ENCODE assay signal across 32 cellular contexts in the genomic region with DNA sequence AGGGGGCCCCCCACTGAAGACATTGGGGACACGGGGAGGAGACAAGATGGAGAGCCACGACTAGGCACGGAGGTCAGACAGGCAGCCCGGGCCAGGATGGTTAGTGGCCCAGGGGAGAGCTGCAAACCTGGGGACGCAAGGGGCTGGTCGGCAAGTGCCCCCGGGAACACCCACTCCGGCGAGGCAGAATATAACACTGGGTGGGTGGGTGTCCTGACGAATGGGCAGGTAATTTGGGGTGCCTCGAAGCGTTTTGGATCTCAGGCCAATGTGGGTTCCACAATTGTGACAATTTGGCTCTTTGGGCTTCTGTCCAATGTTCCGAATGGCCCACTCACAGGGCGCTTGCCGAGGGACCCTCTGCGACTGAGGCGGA. TPM values are rescaled to one million over a fixed set of nuclear protein-coding genes. Genes with fewer than 3 reads are reported as not detected.
"Had no signal": no experiment of that assay in that cellular context is flagged by ENCODE, and none has a peak within 500 bp of the region (broad histone marks: within the 10 kb centered on the region; RNA-seq: fewer than 3 reads in every experiment).

No MANE protein-coding gene starts in this region.

- ATAC-seq: activated CD8-positive, alpha-beta T cell treated with anti-CD3 and anti-CD28 coated beads for 36 hours; natural killer cell; stimulated activated naive B cell treated with anti-CD40 and anti-IgM and Interleukin-4, amounts not matched to agents 10 μg/mL and 1 μg/mL and 100 μg/mL, for 72 hours; T-cell; upper lobe of right lung had no signal

- H3K27ac ChIP-seq: brain microvascular endothelial cell, ovary, prostate gland, stomach, thyroid gland, upper lobe of right lung had no signal

- H3K4me3 Mint-ChIP-seq: activated B cell treated with CpG ODN at 0.5 μM for 24 hours; activated CD8-positive, alpha-beta T cell treated with anti-CD3 and anti-CD28 coated beads for 36 hours; activated naive CD8-positive, alpha-beta T cell; immature natural killer cell; memory B cell; natural killer cell; stimulated activated naive B cell treated with anti-CD40 and anti-IgM and Interleukin-4, amounts not matched to agents 10 μg/mL and 1 μg/mL and 100 μg/mL, for 72 hours; T-cell; T-helper 2 cell treated with Interferon-gamma antibody and Interleukin-4, amounts not matched to agents 5 μg/mL and 100 μg/mL, for 36 hours had no signal

- H3K36me3 ChIP-seq: brain microvascular endothelial cell, ovary, prostate gland, stomach, thyroid gland, upper lobe of right lung had no signal

- H3K36me3 Mint-ChIP-seq: activated naive CD8-positive, alpha-beta T cell; immature natural killer cell; natural killer cell; stimulated activated naive B cell treated with anti-CD40 and anti-IgM and Interleukin-4, amounts not matched to agents 10 μg/mL and 1 μg/mL and 100 μg/mL, for 72 hours; T-cell had no signal

- H3K9me3 ChIP-seq: ovary, prostate gland, stomach, thyroid gland, upper lobe of right lung had no signal

- H3K27me3 ChIP-seq: ovary, thyroid gland had no signal

- H3K9me3 Mint-ChIP-seq: activated CD8-positive, alpha-beta T cell treated with anti-CD3 and anti-CD28 coated beads for 36 hours; T-cell had no signal

- H3K4me3 ChIP-seq: ovary, prostate gland, stomach, thyroid gland, upper lobe of right lung had no signal

- DNase-seq: activated B cell treated with CpG ODN at 0.5 μM for 24 hours; activated CD4-positive, alpha-beta T cell treated with anti-CD3 and anti-CD28 coated beads, Interleukin-2, amount 50 U/mL, for 1 hour; activated CD8-positive, alpha-beta T cell treated with anti-CD3 and anti-CD28 coated beads for 36 hours; activated effector memory CD4-positive, alpha-beta T cell treated with Interleukin-2 at 50 U/mL for 16 hours; activated naive CD4-positive, alpha-beta T cell treated with Interleukin-2 at 50 U/mL for 16 hours; brain microvascular endothelial cell; cortex of kidney; head of caudate nucleus; hypothalamus; immature natural killer cell; natural killer cell; retina; stimulated activated CD4-positive, alpha-beta T cell treated with anti-CD3 and anti-CD28 coated beads, Interleukin-15, amount 100 ng/mL, for 24 hours; stimulated activated CD4-positive, alpha-beta T cell treated with anti-CD3 and anti-CD28 coated beads, Interleukin-2, amount 100 ng/mL, for 24 hours; stimulated activated naive B cell treated with anti-CD40 and anti-IgM and Interleukin-4, amounts not matched to agents 10 μg/mL and 1 μg/mL and 100 μg/mL, for 72 hours; stomach; T-cell; thyroid gland; upper lobe of right lung had no signal

- H3K4me1 Mint-ChIP-seq: activated B cell treated with CpG ODN at 0.5 μM for 24 hours, immature natural killer cell, natural killer cell had no signal

- H3K27ac Mint-ChIP-seq: activated B cell treated with CpG ODN at 0.5 μM for 24 hours; activated CD8-positive, alpha-beta T cell treated with anti-CD3 and anti-CD28 coated beads for 36 hours; activated naive CD8-positive, alpha-beta T cell; immature natural killer cell; memory B cell; natural killer cell; stimulated activated naive B cell treated with anti-CD40 and anti-IgM and Interleukin-4, amounts not matched to agents 10 μg/mL and 1 μg/mL and 100 μg/mL, for 72 hours; T-cell; T-helper 2 cell treated with Interferon-gamma antibody and Interleukin-4, amounts not matched to agents 5 μg/mL and 100 μg/mL, for 36 hours had no signal

- H3K4me1 ChIP-seq: prostate gland, stomach, thyroid gland, upper lobe of right lung had no signal

RNA-seq across cellular contexts. Expression of a gene that starts 9.9 kb away (rescaled TPM):
- total RNA-seq: activated B cell treated with CpG ODN at 0.5 μM for 24 hours, natural killer cell had no signal

RNA-seq across cellular contexts. Expression of a gene that starts 31.7 kb away (rescaled TPM):
- total RNA-seq: activated B cell treated with CpG ODN at 0.5 μM for 24 hours; activated CD8-positive, alpha-beta T cell treated with anti-CD3 and anti-CD28 coated beads for 36 hours; astrocyte; cardiac septum; cerebellum; endothelial cell of umbilical vein; fibroblast of lung; fibroblast of villous mesenchyme; kidney; lower leg skin; natural killer cell; prostate gland; stomach; thyroid gland; upper lobe of right lung had no signal

RNA-seq across cellular contexts. Expression of a gene that starts 42.3 kb away (rescaled TPM):
- total RNA-seq: activated B cell treated with CpG ODN at 0.5 μM for 24 hours; activated CD8-positive, alpha-beta T cell treated with anti-CD3 and anti-CD28 coated beads for 36 hours; astrocyte; cardiac septum; endothelial cell of umbilical vein; fibroblast of villous mesenchyme; kidney; natural killer cell; stomach; T-cell; thyroid gland; upper lobe of right lung had no signal
